Comparison of ENCODE assay signal across 26 cellular contexts in the genomic region with DNA sequence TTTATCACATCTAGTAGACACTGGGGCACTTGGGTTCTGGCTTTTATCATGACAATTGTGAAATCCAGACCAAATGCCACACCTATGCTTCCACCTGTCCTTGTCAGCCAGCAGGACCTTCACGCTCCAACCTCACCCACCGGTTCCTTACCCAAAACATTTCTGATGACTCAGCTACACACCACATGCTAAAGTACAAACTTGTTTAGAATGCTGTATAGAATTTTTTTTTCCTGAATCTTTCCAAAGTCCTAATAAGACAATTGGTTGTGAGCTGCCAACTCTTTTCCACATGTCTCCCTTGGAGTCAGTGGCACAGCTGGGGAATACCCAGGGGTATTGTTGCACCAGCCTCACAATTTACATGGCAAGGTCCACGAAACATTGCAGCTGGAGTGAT.
DNase-seq lines count a peak whose midpoint lies in the region; ATAC-seq and TF ChIP-seq lines count a peak whose summit lies in the region.
"Had no signal": no experiment of that assay in that cellular context is flagged by ENCODE, and none has a peak within 500 bp of the region (broad histone marks: within the 10 kb centered on the region; RNA-seq: fewer than 3 reads in every experiment).

No MANE protein-coding gene starts in this region.

- H3K4me3 ChIP-seq in GM23338 (no peak overlapping the region), fibroblast of the aortic adventitia (ENCODE audit: low read depth, low read length) (no peak overlapping the region), neural progenitor cell (no peak overlapping the region)
- H3K4me3 ChIP-seq: GM12878, HAP-1, suprapubic skin had no signal

- H3K27me3 Mint-ChIP-seq in GM23338 (ENCODE audit: insufficient read depth, low read depth, poor library complexity) (peaks cover 3% of the 10 kb centered on the region), T-helper 17 cell (no peaks in the 10 kb centered on the region), neural progenitor cell (ENCODE audit: insufficient read depth, low read depth) (no peaks in the 10 kb centered on the region)
- H3K27me3 Mint-ChIP-seq: memory B cell; naive B cell; stimulated activated naive B cell treated with anti-CD40 and anti-IgM and Interleukin-4, amounts not matched to agents 10 μg/mL and 1 μg/mL and 100 μg/mL, for 72 hours had no signal

- H3K27ac ChIP-seq in GM23338 (ENCODE audit: low read depth): no peak overlapping the region
- no peak overlapping the region for H3K27ac ChIP-seq in neural progenitor cell
- H3K27ac ChIP-seq: C4-2B, suprapubic skin had no signal

- H3K4me3 Mint-ChIP-seq in GM23338 (no peak overlapping the region), T-helper 17 cell (no peak overlapping the region), neural progenitor cell (no peak overlapping the region)
- H3K4me3 Mint-ChIP-seq: memory B cell; stimulated activated naive B cell treated with anti-CD40 and anti-IgM and Interleukin-4, amounts not matched to agents 10 μg/mL and 1 μg/mL and 100 μg/mL, for 72 hours; WTC11 had no signal

- TF ChIP-seq CTCF in GM23338 (conservative IDR thresholded peaks at IDR 0.05; ENCODE audit: low read depth in 2 of 2) (no peak), fibroblast of the aortic adventitia (IDR thresholded peaks at IDR 0.05; ENCODE audit: insufficient read depth, low read length) (no peak), neural progenitor cell (IDR thresholded peaks at IDR 0.05) (no peak)

- no peak for ATAC-seq in GM23338
- ATAC-seq in T-helper 17 cell: no peak
- no peak for ATAC-seq in HG02642 (IDR thresholded peaks at IDR 0.05; ENCODE audit: poor library complexity, unreplicated experiment)
- ATAC-seq in HG02973 (IDR thresholded peaks at IDR 0.05; ENCODE audit: unreplicated experiment): no peak
- ATAC-seq in GM18517 (IDR thresholded peaks at IDR 0.05; ENCODE audit: unreplicated experiment): no peak
- ATAC-seq: GM12878; stimulated activated naive B cell treated with anti-CD40 and anti-IgM and Interleukin-4, amounts not matched to agents 10 μg/mL and 1 μg/mL and 100 μg/mL, for 72 hours had no signal

- no peaks in the 10 kb centered on the region for H3K27me3 ChIP-seq in GM23338 (ENCODE audit: insufficient read depth)
- no peaks in the 10 kb centered on the region for H3K27me3 ChIP-seq in neural progenitor cell
- H3K27me3 ChIP-seq: suprapubic skin had no signal

- H4K20me1 ChIP-seq in GM23338 (replicated peaks; ENCODE audit: insufficient read depth) (no peaks in the 10 kb centered on the region), neural progenitor cell (ENCODE audit: low read depth) (no peaks in the 10 kb centered on the region)

- H3K4me1 Mint-ChIP-seq in GM23338: peaks cover 43% of the 10 kb centered on the region
- H3K4me1 Mint-ChIP-seq in T-helper 17 cell: peaks cover 6% of the 10 kb centered on the region
- peaks cover 14% of the 10 kb centered on the region for H3K4me1 Mint-ChIP-seq in neural progenitor cell
- H3K4me1 Mint-ChIP-seq: memory B cell, naive B cell had no signal

- H3K79me2 ChIP-seq in GM23338 (replicated peaks; ENCODE audit: insufficient read depth): no peaks in the 10 kb centered on the region
- no peaks in the 10 kb centered on the region for H3K79me2 ChIP-seq in neural progenitor cell (ENCODE audit: low read depth)

- H3K36me3 Mint-ChIP-seq in GM23338 (ENCODE audit: low read depth) (no peaks in the 10 kb centered on the region), T-helper 17 cell (ENCODE audit: low read depth) (no peaks in the 10 kb centered on the region), neural progenitor cell (no peaks in the 10 kb centered on the region)
- H3K36me3 Mint-ChIP-seq: memory B cell; naive B cell; stimulated activated naive B cell treated with anti-CD40 and anti-IgM and Interleukin-4, amounts not matched to agents 10 μg/mL and 1 μg/mL and 100 μg/mL, for 72 hours; WTC11 had no signal

- no peak overlapping the region for H3K9ac ChIP-seq in neural progenitor cell
- H3K9ac ChIP-seq: SK-N-SH had no signal

- 0 out of 2 replicates have a peak overlapping the region, but pooled peaks have one; percentile 1 for H3K27ac Mint-ChIP-seq in GM23338
- H3K27ac Mint-ChIP-seq in T-helper 17 cell: peak overlapping the region; percentile 43
- no peak overlapping the region for H3K27ac Mint-ChIP-seq in neural progenitor cell
- H3K27ac Mint-ChIP-seq: memory B cell; stimulated activated naive B cell treated with anti-CD40 and anti-IgM and Interleukin-4, amounts not matched to agents 10 μg/mL and 1 μg/mL and 100 μg/mL, for 72 hours had no signal

- H2AFZ ChIP-seq in GM23338: 0 out of 2 replicates have a peak overlapping the region, but pooled peaks have one; percentile 34
- peak overlapping the region; percentile 83 for H2AFZ ChIP-seq in neural progenitor cell (replicated peaks)

- H3K4me1 ChIP-seq in GM23338 (ENCODE audit: insufficient read depth) (peaks cover 3% of the 10 kb centered on the region; the same call in 1 of the 2 replicates), neural progenitor cell (no peaks in the 10 kb centered on the region)
- H3K4me1 ChIP-seq: suprapubic skin had no signal

- DNase-seq in GM23338 (ENCODE audit: low spot score) (no peak), T-helper 17 cell (no peak), fibroblast of the aortic adventitia (ENCODE audit: low read depth) (peak; percentile 27), neural progenitor cell (ENCODE audit: low spot score) (no peak)
- DNase-seq in activated T-cell treated with anti-CD3 and anti-CD28 coated beads, Interleukin-2, amount 50 U/mL, for 48 hours: no peak
- DNase-seq: activated CD4-positive, alpha-beta T cell treated with anti-CD3 and anti-CD28 coated beads, Interleukin-2, amount 50 U/mL, for 48 hours; activated effector memory CD4-positive, alpha-beta T cell treated with anti-CD3 and anti-CD28 coated beads, Interleukin-2, amount 50 U/mL, for 16 hours; glutamatergic neuron; naive B cell; NCI-H1105; NCI-H2029; NCI-H69; retina; SK-N-SH; stimulated activated CD4-positive, alpha-beta T cell treated with anti-CD3 and anti-CD28 coated beads, Interleukin-4, amount 100 ng/mL, for 24 hours; stimulated activated naive B cell treated with anti-CD40 and anti-IgM and Interleukin-4, amounts not matched to agents 10 μg/mL and 1 μg/mL and 100 μg/mL, for 72 hours; T-helper 9 cell had no signal

- H3K9me3 ChIP-seq in T-helper 17 cell (ENCODE audit: control insufficient read depth, low read length, poor library complexity, severe bottlenecking) (no peaks in the 10 kb centered on the region), neural progenitor cell (ENCODE audit: low read depth) (no peaks in the 10 kb centered on the region)
- H3K9me3 ChIP-seq: HAP-1, SK-N-SH, suprapubic skin had no signal

- H3K9me3 Mint-ChIP-seq in GM23338 (no peaks in the 10 kb centered on the region), neural progenitor cell (no peaks in the 10 kb centered on the region)
- H3K9me3 Mint-ChIP-seq: memory B cell; naive B cell; stimulated activated naive B cell treated with anti-CD40 and anti-IgM and Interleukin-4, amounts not matched to agents 10 μg/mL and 1 μg/mL and 100 μg/mL, for 72 hours; WTC11 had no signal

- no peak overlapping the region for H3K4me2 ChIP-seq in GM23338
- no peak overlapping the region for H3K4me2 ChIP-seq in neural progenitor cell
- H3K4me2 ChIP-seq: SK-N-SH had no signal

- H3K9me2 ChIP-seq in GM23338 (ENCODE audit: insufficient read depth): no peaks in the 10 kb centered on the region
- H3K9me2 ChIP-seq: SK-N-SH had no signal

- H3K36me3 ChIP-seq in GM23338 (ENCODE audit: insufficient read depth): no peaks in the 10 kb centered on the region
- H3K36me3 ChIP-seq in neural progenitor cell: no peaks in the 10 kb centered on the region
- H3K36me3 ChIP-seq: HAP-1, suprapubic skin had no signal

- H3F3A ChIP-seq in GM23338 (replicated peaks; ENCODE audit: low read depth): no peaks in the 10 kb centered on the region
- H3F3A ChIP-seq in neural progenitor cell (ENCODE audit: low read depth): no peaks in the 10 kb centered on the region

TF ChIP-seq in GM23338, 12 proteins besides CTCF, POLR2A, EP300 and RAD21:
- TF ChIP-seq, protein P1, sequence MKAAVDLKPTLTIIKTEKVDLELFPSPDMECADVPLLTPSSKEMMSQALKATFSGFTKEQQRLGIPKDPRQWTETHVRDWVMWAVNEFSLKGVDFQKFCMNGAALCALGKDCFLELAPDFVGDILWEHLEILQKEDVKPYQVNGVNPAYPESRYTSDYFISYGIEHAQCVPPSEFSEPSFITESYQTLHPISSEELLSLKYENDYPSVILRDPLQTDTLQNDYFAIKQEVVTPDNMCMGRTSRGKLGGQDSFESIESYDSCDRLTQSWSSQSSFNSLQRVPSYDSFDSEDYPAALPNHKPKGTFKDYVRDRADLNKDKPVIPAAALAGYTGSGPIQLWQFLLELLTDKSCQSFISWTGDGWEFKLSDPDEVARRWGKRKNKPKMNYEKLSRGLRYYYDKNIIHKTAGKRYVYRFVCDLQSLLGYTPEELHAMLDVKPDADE (IDR thresholded peaks at IDR 0.05): no peak
- TF ChIP-seq ZNF331 (CRISPR knock-in tag; IDR thresholded peaks at IDR 0.05; ENCODE audit: low read depth) (no peak), JUNB (IDR thresholded peaks at IDR 0.05; ENCODE audit: unreplicated experiment) (no peak), NANOG (IDR thresholded peaks at IDR 0.05; ENCODE audit: borderline replicate concordance) (no peak), EZH2 (IDR thresholded peaks at IDR 0.05; ENCODE audit: low read depth, unreplicated experiment) (no peak)
